In genomic region chr10:92656266-92656961, GRCh38 we compare ENCODE assay signal across 27 cellular contexts. TPM values are rescaled to one million over a fixed set of nuclear protein-coding genes. Genes with fewer than 3 reads are reported as not detected.
A peak's percentile ranks its signal among the peaks of the same experiment; 100 is the strongest.
DNase-seq lines count a peak whose midpoint lies in the region; ATAC-seq and TF ChIP-seq lines count a peak whose summit lies in the region.
"Had no signal": no experiment of that assay in that cellular context is flagged by ENCODE, and none has a peak within 500 bp of the region (broad histone marks: within the 10 kb centered on the region; RNA-seq: fewer than 3 reads in every experiment).

No MANE protein-coding gene starts in this region.

- H3K36me3 ChIP-seq in HCT116 (ENCODE audit: control insufficient read depth in 1 of 2, insufficient read depth in 2 of 2, low read length in 2 of 2) (peaks cover 23 to 34% of the 10 kb centered on the region in 2 experiments), neural progenitor cell (peaks cover 14% of the 10 kb centered on the region)
- H3K36me3 ChIP-seq: Peyer's patch had no signal

- H3K4me1 ChIP-seq in HCT116 (ENCODE audit: control insufficient read depth in 1 of 2, insufficient read depth in 2 of 2, low read length in 2 of 2) (peaks cover 0 to 4% of the 10 kb centered on the region in 2 experiments; a peak in 1 of 4 replicates), neural progenitor cell (no peaks in the 10 kb centered on the region)
- H3K4me1 ChIP-seq: Peyer's patch, SJCRH30 had no signal

- peak; percentile 27; the same call in 1 of the 2 replicates for ATAC-seq in HCT116
- peak; percentile 67 for ATAC-seq in WTC11

- POLR2A ChIA-PET in HCT116 (lab: Charles Lee) (no interaction called here), WTC11 (lab: Charles Lee) (interaction anchor here (0.6 kb wide), 1 partner anchor 397 kb away, joined by 3 read pairs; no protein-coding TSS in a partner anchor)

- H3K9ac ChIP-seq in HCT116 (ENCODE audit: low read length) (no peak overlapping the region), neural progenitor cell (no peak overlapping the region)

- TF ChIP-seq POLR2A in HCT116 (IDR thresholded peaks at IDR 0.05; ENCODE audit: borderline replicate concordance, extremely low read depth, insufficient read depth, insufficient read length): no peak

- H3K4me2 ChIP-seq in HCT116 (ENCODE audit: low read length) (no peak overlapping the region), neural progenitor cell (no peak overlapping the region)

- CTCF ChIA-PET in HCT116 (lab: Charles Lee) (no interaction called here), WTC11 (lab: Charles Lee) (no interaction called here)

- H2AFZ ChIP-seq in HCT116 (ENCODE audit: low read depth, low read length, poor library complexity, severe bottlenecking) (no peak overlapping the region), neural progenitor cell (replicated peaks) (no peak overlapping the region)

- H3K4me3 ChIP-seq in HCT116 (replicated peaks in 1 of 2; ENCODE audit: low read depth in 1 of 2, low read length in 2 of 2): no peak overlapping the region
- no peak overlapping the region for H3K4me3 ChIP-seq in neural progenitor cell
- H3K4me3 ChIP-seq: Peyer's patch, SJCRH30 had no signal

- no peak overlapping the region for H3K27ac ChIP-seq in HCT116 (ENCODE audit: low read depth, low read length)
- H3K27ac ChIP-seq in neural progenitor cell: peak overlapping the region; percentile 31
- H3K27ac ChIP-seq: Peyer's patch, SJCRH30 had no signal

- H3K4me3 Mint-ChIP-seq in activated CD4-positive, alpha-beta T cell treated with anti-CD3 and anti-CD28 coated beads, Interleukin-2, amount 10 ng/mL, durations not matched to agents 24 days and 14 days: no peak overlapping the region
- H3K4me3 Mint-ChIP-seq in WTC11 (no peak overlapping the region), neural progenitor cell (no peak overlapping the region), CD14-positive monocyte (no peak overlapping the region)
- H3K4me3 Mint-ChIP-seq: CD8-positive, alpha-beta memory T cell had no signal

- no peaks in the 10 kb centered on the region for H4K20me1 ChIP-seq in HCT116 (ENCODE audit: insufficient read depth)
- H4K20me1 ChIP-seq in neural progenitor cell (ENCODE audit: low read depth): no peaks in the 10 kb centered on the region

- peaks cover 30% of the 10 kb centered on the region for H3F3A ChIP-seq in neural progenitor cell (ENCODE audit: low read depth)

- H3K9me2 ChIP-seq in HCT116 (ENCODE audit: insufficient read depth): no peaks in the 10 kb centered on the region

- H3K9me3 Mint-ChIP-seq in activated CD4-positive, alpha-beta T cell treated with anti-CD3 and anti-CD28 coated beads, Interleukin-2, amount 10 ng/mL, durations not matched to agents 24 days and 14 days: no peaks in the 10 kb centered on the region
- H3K9me3 Mint-ChIP-seq in WTC11 (0 out of 2 replicates have a peak, but pooled peaks cover 7% of the 10 kb centered on the region), neural progenitor cell (no peaks in the 10 kb centered on the region), CD14-positive monocyte (peaks cover 0 to 6% (median 4%) of the 10 kb centered on the region in 7 donors)

- TF ChIP-seq RAD21 in HCT116 (IDR thresholded peaks at IDR 0.05; ENCODE audit: low read depth): no peak

- peaks cover 32% of the 10 kb centered on the region for H3K36me3 Mint-ChIP-seq in activated CD4-positive, alpha-beta T cell treated with anti-CD3 and anti-CD28 coated beads, Interleukin-2, amount 10 ng/mL, durations not matched to agents 24 days and 14 days (ENCODE audit: low read depth)
- H3K36me3 Mint-ChIP-seq in WTC11 (peaks cover 28% of the 10 kb centered on the region), neural progenitor cell (peaks cover 25% of the 10 kb centered on the region), CD14-positive monocyte (peaks cover 23 to 27% of the 10 kb centered on the region in 2 donors)

- BruUV-seq in HCT116 (replicated peaks; lab: Mats Ljungman, UMichigan): no TSS peak

- H3K27me3 ChIP-seq in HCT116 (ENCODE audit: insufficient read depth, low read length) (no peaks in the 10 kb centered on the region), neural progenitor cell (no peaks in the 10 kb centered on the region)
- H3K27me3 ChIP-seq: Peyer's patch, SJCRH30 had no signal

- RAD21 ChIA-PET in HCT116 (lab: Charles Lee; ENCODE audit: low non-redundant PET in 1 of 2, low total read pairs in 2 of 2, uncharacterized antibody in 2 of 2, unreplicated experiment in 2 of 2): no interaction called here

- no peaks in the 10 kb centered on the region for H3K9me3 ChIP-seq in HCT116 (ENCODE audit: control insufficient read depth in 1 of 2, insufficient read depth in 1 of 2, low read depth in 1 of 2, low read length in 2 of 2)
- H3K9me3 ChIP-seq in neural progenitor cell (ENCODE audit: low read depth): no peaks in the 10 kb centered on the region
- H3K9me3 ChIP-seq: Peyer's patch, SJCRH30 had no signal

- no peak for TF ChIP-seq CTCF in HCT116 (IDR thresholded peaks at IDR 0.05 in 2 of 3, conservative IDR thresholded peaks at IDR 0.05 in 1 of 3; ENCODE audit: borderline replicate concordance in 1 of 3, insufficient read depth in 1 of 3, low read depth in 2 of 3, low read length in 2 of 3)
- TF ChIP-seq CTCF in WTC11 (IDR thresholded peaks at IDR 0.05): no peak
- TF ChIP-seq CTCF in neural progenitor cell (IDR thresholded peaks at IDR 0.05): no peak
- no peak for TF ChIP-seq CTCF in CD14-positive monocyte (IDR thresholded peaks at IDR 0.05)

- intact Hi-C loops in activated CD4-positive, alpha-beta T cell treated with anti-CD3 and anti-CD28 coated beads, Interleukin-2, amount 10 ng/mL, durations not matched to agents 24 days and 14 days (cut with micrococcal nuclease): no loop called here
- intact Hi-C loops in HCT116 (cut with micrococcal nuclease) (no loop called here), CD14-positive monocyte (cut with micrococcal nuclease) (no loop called here)

- H3K79me2 ChIP-seq in HCT116 (ENCODE audit: insufficient read depth, low read length) (no peaks in the 10 kb centered on the region), neural progenitor cell (ENCODE audit: low read depth) (no peaks in the 10 kb centered on the region)

- DNase-seq in activated CD4-positive, alpha-beta T cell treated with anti-CD3 and anti-CD28 coated beads, Interleukin-2, amount 10 ng/mL, durations not matched to agents 24 days and 14 days: peak; percentile 40
- no peak for DNase-seq in activated CD4-positive, alpha-beta T cell treated with anti-CD3 and anti-CD28 coated beads for 1 hour
- DNase-seq in HCT116 (ENCODE audit: low read depth, low spot score): no peak
- DNase-seq in WTC11 (ENCODE audit: low spot score): no peak
- DNase-seq in neural progenitor cell (ENCODE audit: low spot score): no peak
- DNase-seq in CD14-positive monocyte (ENCODE audit: low spot score): no peak
- no peak for DNase-seq in NK-92 treated with Interleukin-12 subunit alpha and Interleukin-12 subunit beta, amount 100 ng/mL, for 24 hours (lab: John Stamatoyannopoulos, UW)
- no peak for DNase-seq in activated gamma-delta T cell (lab: John Stamatoyannopoulos, UW)
- DNase-seq: 8988T; AML-193; C1 segment of cervical spinal cord; Calu3; CD8-positive, alpha-beta memory T cell; DMS153; GDM1; GOT3; KBM-7; MM.1S; NCI-H1092; NCI-H1436; NCI-H1930; NCI-H2227 treated with DMSO at 0.1 percent for 48 hours; NCI-H510A; NCI-H82; Peyer's patch; SJCRH30 had no signal

- H3K27ac Mint-ChIP-seq in activated CD4-positive, alpha-beta T cell treated with anti-CD3 and anti-CD28 coated beads, Interleukin-2, amount 10 ng/mL, durations not matched to agents 24 days and 14 days: no peak overlapping the region
- H3K27ac Mint-ChIP-seq in WTC11: peak overlapping the region; percentile 66
- no peak overlapping the region for H3K27ac Mint-ChIP-seq in neural progenitor cell
- no peak overlapping the region for H3K27ac Mint-ChIP-seq in CD14-positive monocyte
- H3K27ac Mint-ChIP-seq: CD8-positive, alpha-beta memory T cell had no signal

- no peaks in the 10 kb centered on the region for H3K4me1 Mint-ChIP-seq in activated CD4-positive, alpha-beta T cell treated with anti-CD3 and anti-CD28 coated beads, Interleukin-2, amount 10 ng/mL, durations not matched to agents 24 days and 14 days
- H3K4me1 Mint-ChIP-seq in WTC11 (peaks cover 12% of the 10 kb centered on the region), neural progenitor cell (no peaks in the 10 kb centered on the region), CD14-positive monocyte (peaks cover 5% of the 10 kb centered on the region)
- H3K4me1 Mint-ChIP-seq: CD8-positive, alpha-beta memory T cell had no signal

- peaks cover 2% of the 10 kb centered on the region for H3K27me3 Mint-ChIP-seq in activated CD4-positive, alpha-beta T cell treated with anti-CD3 and anti-CD28 coated beads, Interleukin-2, amount 10 ng/mL, durations not matched to agents 24 days and 14 days
- H3K27me3 Mint-ChIP-seq in WTC11 (ENCODE audit: low read depth): no peaks in the 10 kb centered on the region
- H3K27me3 Mint-ChIP-seq in neural progenitor cell (ENCODE audit: insufficient read depth, low read depth): no peaks in the 10 kb centered on the region
- peaks cover 0 to 1% (median 0%) of the 10 kb centered on the region in 3 donors for H3K27me3 Mint-ChIP-seq in CD14-positive monocyte (ENCODE audit: low read depth in 3 of 3)

TF ChIP-seq in HCT116, 20 proteins besides CTCF, POLR2A, EP300 and RAD21 (continues in another document):
- no peak for TF ChIP-seq CBX3 (IDR thresholded peaks at IDR 0.05; ENCODE audit: low read depth)
- no peak for TF ChIP-seq SP1 (IDR thresholded peaks at IDR 0.05; ENCODE audit: low read depth)
- no peak for TF ChIP-seq MAX (IDR thresholded peaks at IDR 0.05)
- TF ChIP-seq EGR1 (IDR thresholded peaks at IDR 0.05; ENCODE audit: low read depth): no peak
- TF ChIP-seq ELF1 (IDR thresholded peaks at IDR 0.05; ENCODE audit: borderline replicate concordance, low read depth): no peak

TF ChIP-seq in WTC11, 78 proteins besides CTCF, POLR2A, EP300 and RAD21 (continues in another document):
- TF ChIP-seq CDX4 (CRISPR knock-in tag; IDR thresholded peaks at IDR 0.05; ENCODE audit: borderline replicate concordance) (no peak), RORB (CRISPR knock-in tag; IDR thresholded peaks at IDR 0.05) (no peak), TEAD1 (CRISPR knock-in tag; IDR thresholded peaks at IDR 0.05) (no peak), MXD4 (CRISPR knock-in tag; IDR thresholded peaks at IDR 0.05; ENCODE audit: borderline replicate concordance) (no peak)

RNA-seq across cellular contexts. Expression of gene HHEX, which starts 33.3 kb away (rescaled TPM):
- 0.19 and 0.31 TPM in 2 replicates for total RNA-seq in activated CD4-positive, alpha-beta T cell treated with anti-CD3 and anti-CD28 coated beads, Interleukin-2, amount 10 ng/mL, durations not matched to agents 24 days and 14 days
- total RNA-seq in HCT116 (2021; ENCODE audit: unreplicated experiment) (11.0 TPM), WTC11 (2021) (4.5 to 4.8 TPM (median 4.8 TPM) in 3 replicates), neural progenitor cell (ENCODE audit: low replicate concordance) (not detected in 2 replicates)
- 2.9 and 4.9 TPM in 2 replicates for polyA plus RNA-seq in HCT116 (2012)
- 10 to 100 TPM; 33.6 to 54.6 TPM for polyA plus RNA-seq in CD14-positive monocyte
- total RNA-seq: CD8-positive, alpha-beta memory T cell; Daoy had no signal
